In genomic region chr11:2553886-2554285, GRCh38 we compare ENCODE assay signal across 15 cellular contexts.
DNase-seq lines count a peak whose midpoint lies in the region; ATAC-seq, FAIRE-seq and TF ChIP-seq lines count a peak whose summit lies in the region.
"Had no signal": no experiment of that assay in that cellular context is flagged by ENCODE, and none has a peak within 500 bp of the region (broad histone marks: within the 10 kb centered on the region; RNA-seq: fewer than 3 reads in every experiment).

No MANE protein-coding gene starts in this region.

- H3K4me1 ChIP-seq in BLaER1 treated with 17β-estradiol and CSF1 and Interleukin-3, amounts not matched to agents 10 nM and 100 nM, result peaks cover 39 to 57% (median 46%) of the 10 kb centered on the region in 10 experiments
- H3K4me1 ChIP-seq in kidney (ENCODE audit: control insufficient read depth in 1 of 2, insufficient read depth in 1 of 2, low read depth in 1 of 2, low read length in 2 of 2) (peaks cover 0 to 6% of the 10 kb centered on the region in 2 donors), neural progenitor cell (peaks cover 19% of the 10 kb centered on the region), upper lobe of left lung (peaks cover under 1 to 19% (median 10%) of the 10 kb centered on the region in 4 donors)

- no peaks in the 10 kb centered on the region; a peak in 2 of 22 replicates for H4K20me1 ChIP-seq in BLaER1 treated with 17β-estradiol and CSF1 and Interleukin-3, amounts not matched to agents 10 nM and 100 nM
- H4K20me1 ChIP-seq in neural progenitor cell (ENCODE audit: low read depth), result no peaks in the 10 kb centered on the region

- H3K27me3 ChIP-seq in BLaER1 treated with 17β-estradiol and CSF1 and Interleukin-3, amounts not matched to agents 10 nM and 100 nM, result no peaks in the 10 kb centered on the region
- peaks cover 53% of the 10 kb centered on the region for H3K27me3 ChIP-seq in neural progenitor cell
- no peaks in the 10 kb centered on the region for H3K27me3 ChIP-seq in upper lobe of left lung

- no peak for FAIRE-seq in kidney (lab: Jason Lieb, UNC)

- peak overlapping the region; percentile 58 for H3K27ac Mint-ChIP-seq in neural progenitor cell
- H3K27ac Mint-ChIP-seq: B cell had no signal

- peak overlapping the region in 1 of 10 experiments; percentile 26; a peak in 1 of 20 replicates for H3K4me3 ChIP-seq in BLaER1 treated with 17β-estradiol and CSF1 and Interleukin-3, amounts not matched to agents 10 nM and 100 nM
- no peak overlapping the region for H3K4me3 ChIP-seq in LNCaP clone FGC (ENCODE audit: low read depth, low read length)
- no peak overlapping the region for H3K4me3 ChIP-seq in kidney (ENCODE audit: low read length in 2 of 2)
- H3K4me3 ChIP-seq in neural progenitor cell, result no peak overlapping the region
- H3K4me3 ChIP-seq in upper lobe of left lung, result no peak overlapping the region

- H3K4me2 ChIP-seq in BLaER1 treated with 17β-estradiol and CSF1 and Interleukin-3, amounts not matched to agents 10 nM and 100 nM, result peak overlapping the region; percentile 60 to 92 (median 82)
- peak overlapping the region; percentile 54 for H3K4me2 ChIP-seq in neural progenitor cell

- H3K9ac ChIP-seq in BLaER1 treated with 17β-estradiol and CSF1 and Interleukin-3, amounts not matched to agents 10 nM and 100 nM, result peak overlapping the region in 3 of 11 experiments; percentile 51 to 61 (median 58); a peak in 4 of 22 replicates
- H3K9ac ChIP-seq in kidney (ENCODE audit: low read length in 2 of 2), result no peak overlapping the region
- H3K9ac ChIP-seq in neural progenitor cell, result no peak overlapping the region

- no peaks in the 10 kb centered on the region for H3K79me2 ChIP-seq in neural progenitor cell (ENCODE audit: low read depth)

- no peak for ATAC-seq in upper lobe of left lung (ENCODE audit: low FRiP score in 2 of 2)

- no peak overlapping the region for H3K4me3 Mint-ChIP-seq in neural progenitor cell
- H3K4me3 Mint-ChIP-seq: B cell had no signal

- peaks cover 0 to 16% (median 0%) of the 10 kb centered on the region in 11 experiments; a peak in 2 of 22 replicates for H3K36me3 ChIP-seq in BLaER1 treated with 17β-estradiol and CSF1 and Interleukin-3, amounts not matched to agents 10 nM and 100 nM
- H3K36me3 ChIP-seq in kidney (ENCODE audit: control insufficient read depth in 1 of 2, insufficient read depth in 2 of 2, low read length in 2 of 2) (no peaks in the 10 kb centered on the region), neural progenitor cell (no peaks in the 10 kb centered on the region), upper lobe of left lung (no peaks in the 10 kb centered on the region)

- H3K27ac ChIP-seq in BLaER1 treated with 17β-estradiol and CSF1 and Interleukin-3, amounts not matched to agents 10 nM and 100 nM, result peak overlapping the region in 4 of 11 experiments; percentile 60 to 73 (median 68); a peak in 5 of 22 replicates
- H3K27ac ChIP-seq in kidney (ENCODE audit: low read depth in 2 of 2, low read length in 2 of 2) (no peak overlapping the region), neural progenitor cell (no peak overlapping the region), upper lobe of left lung (no peak overlapping the region)

- H3F3A ChIP-seq in neural progenitor cell (ENCODE audit: low read depth), result no peaks in the 10 kb centered on the region

- peaks cover 28 to 58% (median 39%) of the 10 kb centered on the region in 11 experiments for H3K9me3 ChIP-seq in BLaER1 treated with 17β-estradiol and CSF1 and Interleukin-3, amounts not matched to agents 10 nM and 100 nM (replicated peaks in 1 of 11)
- H3K9me3 ChIP-seq in kidney (ENCODE audit: control insufficient read depth in 1 of 2, low read length in 2 of 2) (no peaks in the 10 kb centered on the region), neural progenitor cell (ENCODE audit: low read depth) (no peaks in the 10 kb centered on the region), upper lobe of left lung (no peaks in the 10 kb centered on the region)

- H3K9me3 Mint-ChIP-seq in neural progenitor cell, result peaks cover 12% of the 10 kb centered on the region

- intact Hi-C loops in kidney (cut with DNase I), result no loop called here

- no peaks in the 10 kb centered on the region for H3K36me3 Mint-ChIP-seq in neural progenitor cell

- peak overlapping the region; percentile 40 for H2AFZ ChIP-seq in neural progenitor cell (replicated peaks)

- peaks cover 15% of the 10 kb centered on the region for H3K4me1 Mint-ChIP-seq in neural progenitor cell

- 86 to 88% methylated on average over 9 of the region's 9 CpGs for WGBS in upper lobe of left lung, 2 donors

- no peaks in the 10 kb centered on the region for H3K27me3 Mint-ChIP-seq in neural progenitor cell (ENCODE audit: insufficient read depth, low read depth)
- H3K27me3 Mint-ChIP-seq: B cell had no signal

- in situ Hi-C loops in ACHN (cut with HindIII; ENCODE audit: low pct_ligation_motif_present, low pct_unique_long_range_greater_than_20kb, low sequenced_read_pairs), result no loop called here

- no peak for TF ChIP-seq POLR2A in upper lobe of left lung (IDR thresholded peaks at IDR 0.05)

- TF ChIP-seq CTCF in LNCaP clone FGC (IDR thresholded peaks at IDR 0.05; ENCODE audit: control insufficient read depth, extremely low read depth, insufficient read depth) (0 out of 2 replicates have a peak, but pooled peaks have one; percentile 6), kidney (IDR thresholded peaks at IDR 0.05; ENCODE audit: borderline replicate concordance, extremely low read depth, insufficient read depth) (no peak), neural progenitor cell (IDR thresholded peaks at IDR 0.05) (no peak), upper lobe of left lung (IDR thresholded peaks at IDR 0.05) (no peak)

- no peak for TF ChIP-seq EP300 in upper lobe of left lung (IDR thresholded peaks at IDR 0.05)

- DNase-seq in LNCaP clone FGC (ENCODE audit: low read depth) (no peak), kidney (peak; percentile 17), neural progenitor cell (ENCODE audit: low spot score) (no peak), ACHN (no peak), NCI-H1417 treated with DMSO at 0.1 percent for 48 hours (lab: John Stamatoyannopoulos, UW) (no peak), T-helper 1 cell (no peak), upper lobe of left lung (no peak)
- DNase-seq: DMS 273 treated with DMSO at 0.1 percent for 48 hours, EL, NCI-H1417, NCI-H2029, NCI-H2227 treated with DMSO at 0.1 percent for 48 hours, NCI-H526 had no signal
